ENCODE assay signal across 35 cellular contexts in genomic region chr17:45269912-45270311, GRCh38. TPM values are rescaled to one million over a fixed set of nuclear protein-coding genes. Genes with fewer than 3 reads are reported as not detected.
A peak's percentile ranks its signal among the peaks of the same experiment; 100 is the strongest.
DNase-seq lines count a peak whose midpoint lies in the region; ATAC-seq and TF ChIP-seq lines count a peak whose summit lies in the region.
"Had no signal": no experiment of that assay in that cellular context is flagged by ENCODE, and none has a peak within 500 bp of the region (broad histone marks: within the 10 kb centered on the region; RNA-seq: fewer than 3 reads in every experiment).

No MANE protein-coding gene starts in this region.

- CTCF ChIA-PET in activated CD4-positive, alpha-beta T cell treated with anti-CD3 and anti-CD28 coated beads for 36 hours (lab: Charles Lee) = interaction anchor here (0.9 to 5.0 kb wide), 7 partner anchors 7 to 120 kb away, joined by 3 to 26 read pairs (median 5); no protein-coding TSS in a partner anchor
- CTCF ChIA-PET in CD4-positive, alpha-beta T cell (lab: Charles Lee) = interaction anchor here (1.0 to 3.2 kb wide), 3 partner anchors 22 to 53 kb away, joined by 3 to 18 read pairs (median 3); no protein-coding TSS in a partner anchor

- no peak overlapping the region for H2AK5ac ChIP-seq in neuronal stem cell (ENCODE audit: low read depth, low read length)

- peak; percentile 31 for ATAC-seq in activated CD4-positive, alpha-beta T cell treated with anti-CD3 and anti-CD28 coated beads for 36 hours
- ATAC-seq in CD4-positive, alpha-beta T cell (ENCODE audit: poor library complexity) = no peak
- ATAC-seq in GM19351 (IDR thresholded peaks at IDR 0.05; ENCODE audit: unreplicated experiment) (no peak), HG02870 (IDR thresholded peaks at IDR 0.05; ENCODE audit: unreplicated experiment) (no peak)
- ATAC-seq: gastroesophageal sphincter, left lobe of liver, right lobe of liver had no signal

- no peak overlapping the region for H4K91ac ChIP-seq in neuronal stem cell (ENCODE audit: low read depth, low read length, poor library complexity)

- H3K4me1 Mint-ChIP-seq in activated CD4-positive, alpha-beta T cell treated with anti-CD3 and anti-CD28 coated beads for 36 hours = peaks cover 18% of the 10 kb centered on the region
- H3K4me1 Mint-ChIP-seq in CD4-positive, alpha-beta T cell (ENCODE audit: low read depth) = no peaks in the 10 kb centered on the region
- H3K4me1 Mint-ChIP-seq in activated T-helper 1 cell treated with anti-CD3 and anti-CD28 coated beads, Interleukin-12 subunit alpha, Interleukin-12 subunit beta, Interleukin-2, Interleukin-4 antibody, amounts not matched to agents 30 ng/mL and 10 ng/mL and 1 ng/mL, durations not matched to agents 14 hours and 24 hours and 36 hours (ENCODE audit: low read depth) = peaks cover 20% of the 10 kb centered on the region
- H3K4me1 Mint-ChIP-seq: memory B cell had no signal

- no peak for TF ChIP-seq CTCF in CD4-positive, alpha-beta T cell (IDR thresholded peaks at IDR 0.05)

- H3K36me3 ChIP-seq in neuronal stem cell (replicated peaks in 1 of 2; ENCODE audit: control insufficient read depth in 2 of 2, insufficient read depth in 2 of 2, low read length in 2 of 2) = peaks cover 50 to 87% of the 10 kb centered on the region in 2 donors
- H3K36me3 ChIP-seq: uterus had no signal

- no CpG with 5 or more reads among the region's 7 CpGs for WGBS in neuronal stem cell (ENCODE audit: extremely low coverage in 2 of 2, insufficient read length in 2 of 2, insufficient replicate concordance in 1 of 2), 2 donors

- no peak overlapping the region for H3K4me3 Mint-ChIP-seq in activated CD4-positive, alpha-beta T cell treated with anti-CD3 and anti-CD28 coated beads for 36 hours
- no peak overlapping the region for H3K4me3 Mint-ChIP-seq in CD4-positive, alpha-beta T cell
- peak overlapping the region; percentile 37 for H3K4me3 Mint-ChIP-seq in activated T-helper 1 cell treated with anti-CD3 and anti-CD28 coated beads, Interleukin-12 subunit alpha, Interleukin-12 subunit beta, Interleukin-2, Interleukin-4 antibody, amounts not matched to agents 30 ng/mL and 10 ng/mL and 1 ng/mL, durations not matched to agents 14 hours and 24 hours and 36 hours
- H3K4me3 Mint-ChIP-seq: activated naive CD8-positive, alpha-beta T cell treated with anti-CD3 and anti-CD28 coated beads, Interleukin-2, amount 10 ng/mL, durations not matched to agents 7 days and 5 days; CD4-positive, CD25-positive, alpha-beta regulatory T cell; memory B cell; T-helper 17 cell had no signal

- no peaks in the 10 kb centered on the region for H3K9me3 Mint-ChIP-seq in activated CD4-positive, alpha-beta T cell treated with anti-CD3 and anti-CD28 coated beads for 36 hours (ENCODE audit: low read depth)
- H3K9me3 Mint-ChIP-seq in CD4-positive, alpha-beta T cell = no peaks in the 10 kb centered on the region
- no peaks in the 10 kb centered on the region for H3K9me3 Mint-ChIP-seq in activated T-helper 1 cell treated with anti-CD3 and anti-CD28 coated beads, Interleukin-12 subunit alpha, Interleukin-12 subunit beta, Interleukin-2, Interleukin-4 antibody, amounts not matched to agents 30 ng/mL and 10 ng/mL and 1 ng/mL, durations not matched to agents 14 hours and 24 hours and 36 hours
- H3K9me3 Mint-ChIP-seq: activated naive CD8-positive, alpha-beta T cell treated with anti-CD3 and anti-CD28 coated beads, Interleukin-2, amount 10 ng/mL, durations not matched to agents 7 days and 5 days; CD4-positive, CD25-positive, alpha-beta regulatory T cell; memory B cell had no signal

- H3K14ac ChIP-seq in neuronal stem cell (ENCODE audit: low read length) = peak overlapping the region; percentile 31

- no peak overlapping the region for H3K9ac ChIP-seq in neuronal stem cell (ENCODE audit: low read depth, low read length, poor library complexity)

- no peak overlapping the region for H3K4me3 ChIP-seq in neuronal stem cell (ENCODE audit: low read length in 2 of 2)
- H3K4me3 ChIP-seq: gastroesophageal sphincter, right lobe of liver, thoracic aorta, uterus had no signal

- H2AFZ ChIP-seq in neuronal stem cell (ENCODE audit: low read length) = no peak overlapping the region

- no peaks in the 10 kb centered on the region for H3K27me3 Mint-ChIP-seq in activated CD4-positive, alpha-beta T cell treated with anti-CD3 and anti-CD28 coated beads for 36 hours
- H3K27me3 Mint-ChIP-seq in CD4-positive, alpha-beta T cell = no peaks in the 10 kb centered on the region
- no peaks in the 10 kb centered on the region for H3K27me3 Mint-ChIP-seq in activated T-helper 1 cell treated with anti-CD3 and anti-CD28 coated beads, Interleukin-12 subunit alpha, Interleukin-12 subunit beta, Interleukin-2, Interleukin-4 antibody, amounts not matched to agents 30 ng/mL and 10 ng/mL and 1 ng/mL, durations not matched to agents 14 hours and 24 hours and 36 hours (ENCODE audit: insufficient read depth)
- H3K27me3 Mint-ChIP-seq: activated naive CD8-positive, alpha-beta T cell treated with anti-CD3 and anti-CD28 coated beads, Interleukin-2, amount 10 ng/mL, durations not matched to agents 7 days and 5 days; CD4-positive, CD25-positive, alpha-beta regulatory T cell; memory B cell; progenitor cell of endocrine pancreas; T-helper 17 cell had no signal

- H3K27ac Mint-ChIP-seq in activated CD4-positive, alpha-beta T cell treated with anti-CD3 and anti-CD28 coated beads for 36 hours = peak overlapping the region; percentile 1
- peak overlapping the region; percentile 20 for H3K27ac Mint-ChIP-seq in CD4-positive, alpha-beta T cell
- H3K27ac Mint-ChIP-seq in activated T-helper 1 cell treated with anti-CD3 and anti-CD28 coated beads, Interleukin-12 subunit alpha, Interleukin-12 subunit beta, Interleukin-2, Interleukin-4 antibody, amounts not matched to agents 30 ng/mL and 10 ng/mL and 1 ng/mL, durations not matched to agents 14 hours and 24 hours and 36 hours = peak overlapping the region; percentile 76
- H3K27ac Mint-ChIP-seq: activated naive CD8-positive, alpha-beta T cell treated with anti-CD3 and anti-CD28 coated beads, Interleukin-2, amount 10 ng/mL, durations not matched to agents 7 days and 5 days; progenitor cell of endocrine pancreas had no signal

- no peak overlapping the region for H2BK12ac ChIP-seq in neuronal stem cell (ENCODE audit: low read length)

- H4K8ac ChIP-seq in neuronal stem cell (ENCODE audit: low read depth, low read length) = no peak overlapping the region

- POLR2A ChIA-PET in activated CD4-positive, alpha-beta T cell treated with anti-CD3 and anti-CD28 coated beads for 36 hours (lab: Charles Lee) = no interaction called here
- POLR2A ChIA-PET in CD4-positive, alpha-beta T cell (lab: Charles Lee) = interaction anchor here (0.7 kb wide), 1 partner anchor 21 kb away, joined by 4 read pairs; no protein-coding TSS in a partner anchor

- peaks cover 0 to 2% of the 10 kb centered on the region in 2 donors for H3K4me1 ChIP-seq in neuronal stem cell (ENCODE audit: control insufficient read depth in 2 of 2, insufficient read depth in 1 of 2, low read depth in 1 of 2, low read length in 2 of 2)
- H3K4me1 ChIP-seq: uterus had no signal

- H2BK120ac ChIP-seq in neuronal stem cell (ENCODE audit: low read depth, low read length) = no peak overlapping the region

- H3K79me1 ChIP-seq in neuronal stem cell (ENCODE audit: low read depth, low read length) = no peaks in the 10 kb centered on the region

- H3K9me3 ChIP-seq in CD4-positive, alpha-beta T cell (ENCODE audit: control insufficient read depth, low read length) = no peaks in the 10 kb centered on the region
- H3K9me3 ChIP-seq in neuronal stem cell (replicated peaks in 1 of 2; ENCODE audit: control insufficient read depth in 2 of 2, insufficient read depth in 1 of 2, low read depth in 1 of 2, low read length in 2 of 2) = no peaks in the 10 kb centered on the region
- H3K9me3 ChIP-seq: gastroesophageal sphincter, neutrophil, right lobe of liver, thoracic aorta, uterus had no signal

- intact Hi-C loops in activated CD4-positive, alpha-beta T cell treated with anti-CD3 and anti-CD28 coated beads for 36 hours (cut with DNase I, micrococcal nuclease) = no loop called here
- intact Hi-C loops in CD4-positive, alpha-beta T cell (cut with DNase I, micrococcal nuclease) = loop anchor here (2.0 kb wide), 2 partner anchors 23 to 35 kb away; no protein-coding TSS in a partner anchor
- intact Hi-C loops in activated T-helper 1 cell treated with anti-CD3 and anti-CD28 coated beads, Interleukin-12 subunit alpha, Interleukin-12 subunit beta, Interleukin-2, Interleukin-4 antibody, amounts not matched to agents 30 ng/mL and 10 ng/mL and 1 ng/mL, durations not matched to agents 14 hours and 24 hours and 36 hours (cut with micrococcal nuclease) = loop anchor here (1.0 to 2.0 kb wide), 4 partner anchors 23 to 135 kb away; partner anchors contain the start of gene ACBD4

- H3K27ac ChIP-seq in CD4-positive, alpha-beta T cell (ENCODE audit: low read depth, low read length) = no peak overlapping the region
- no peak overlapping the region for H3K27ac ChIP-seq in neuronal stem cell (replicated peaks; ENCODE audit: low read length)
- H3K27ac ChIP-seq: gastroesophageal sphincter, neutrophil, right lobe of liver, thoracic aorta, uterus had no signal

- H3K18ac ChIP-seq in neuronal stem cell (ENCODE audit: low read length) = no peak overlapping the region

- H3K4me2 ChIP-seq in neuronal stem cell (ENCODE audit: insufficient read depth, low read length, poor library complexity, severe bottlenecking) = no peak overlapping the region

- H3K27me3 ChIP-seq in CD4-positive, alpha-beta T cell (ENCODE audit: control insufficient read depth, insufficient read depth, low read length) = no peaks in the 10 kb centered on the region
- H3K27me3 ChIP-seq in neuronal stem cell (ENCODE audit: control insufficient read depth in 3 of 3, insufficient read depth in 3 of 3, low read depth in 1 of 3, low read length in 3 of 3) = no peaks in the 10 kb centered on the region
- H3K27me3 ChIP-seq: gastroesophageal sphincter, neutrophil, right lobe of liver, uterus had no signal

- H2BK15ac ChIP-seq in neuronal stem cell (ENCODE audit: low read length) = no peak overlapping the region

- H3K23ac ChIP-seq in neuronal stem cell (ENCODE audit: low read depth, low read length, poor library complexity) = no peak overlapping the region

- no peak overlapping the region for H3K4ac ChIP-seq in neuronal stem cell (ENCODE audit: low read length)

- no peak for DNase-seq in activated CD4-positive, alpha-beta T cell treated with anti-CD3 and anti-CD28 coated beads for 36 hours
- DNase-seq in activated CD4-positive, alpha-beta T cell treated with anti-CD3 and anti-CD28 coated beads for 48 hours = no peak
- DNase-seq in CD4-positive, alpha-beta T cell = no peak
- DNase-seq in activated T-helper 1 cell treated with anti-CD3 and anti-CD28 coated beads, Interleukin-12 subunit alpha, Interleukin-12 subunit beta, Interleukin-2, Interleukin-4 antibody, amounts not matched to agents 30 ng/mL and 10 ng/mL and 1 ng/mL, durations not matched to agents 14 hours and 24 hours and 36 hours (ENCODE audit: low spot score) = no peak
- DNase-seq in neuronal stem cell (ENCODE audit: low spot score) (no peak), COLO829 (ENCODE audit: low spot score) (no peak)
- DNase-seq: activated CD4-positive, alpha-beta T cell treated with anti-CD3 and anti-CD28 coated beads for 4 hours; activated CD8-positive, alpha-beta memory T cell treated with anti-CD3 and anti-CD28 coated beads, Interleukin-2, amount 50 U/mL, for 48 hours; activated naive CD8-positive, alpha-beta T cell treated with anti-CD3 and anti-CD28 coated beads, Interleukin-2, amount 10 ng/mL, durations not matched to agents 7 days and 5 days; CD4-positive, CD25-positive, alpha-beta regulatory T cell; DMS 273 treated with DMSO at 0.1 percent for 48 hours; EL; hypothalamus; Kasumi-1; MV-4-11; NCI-H146; NCI-H446 treated with DMSO at 0.1 percent for 48 hours; NCI-H82; right lobe of liver; RPMI8226; stimulated activated CD4-positive, alpha-beta T cell treated with anti-CD3 and anti-CD28 coated beads, Interleukin-4, amount 100 ng/mL, for 24 hours; stimulated activated naive CD4-positive, alpha-beta T cell; T-helper 17 cell; uterus had no signal

- peaks cover 74% of the 10 kb centered on the region for H3K36me3 Mint-ChIP-seq in activated CD4-positive, alpha-beta T cell treated with anti-CD3 and anti-CD28 coated beads for 36 hours (ENCODE audit: low read depth)
- H3K36me3 Mint-ChIP-seq in CD4-positive, alpha-beta T cell (ENCODE audit: low read depth) = peaks cover 81% of the 10 kb centered on the region
- H3K36me3 Mint-ChIP-seq in activated T-helper 1 cell treated with anti-CD3 and anti-CD28 coated beads, Interleukin-12 subunit alpha, Interleukin-12 subunit beta, Interleukin-2, Interleukin-4 antibody, amounts not matched to agents 30 ng/mL and 10 ng/mL and 1 ng/mL, durations not matched to agents 14 hours and 24 hours and 36 hours (ENCODE audit: low read depth) = peaks cover 59% of the 10 kb centered on the region

- peak overlapping the region; percentile 39 for H2BK5ac ChIP-seq in neuronal stem cell (ENCODE audit: low read length)

RNA-seq across cellular contexts. Expression of gene SPATA32, which starts 8.0 kb away (rescaled TPM):
- under 1 TPM; 0.21 to 0.25 TPM for total RNA-seq in activated CD4-positive, alpha-beta T cell treated with anti-CD3 and anti-CD28 coated beads for 36 hours
- under 1 TPM; 0.20 to 0.27 TPM for total RNA-seq in CD4-positive, alpha-beta T cell
- total RNA-seq in activated T-helper 1 cell treated with anti-CD3 and anti-CD28 coated beads, Interleukin-12 subunit alpha, Interleukin-12 subunit beta, Interleukin-2, Interleukin-4 antibody, amounts not matched to agents 30 ng/mL and 10 ng/mL and 1 ng/mL, durations not matched to agents 14 hours and 24 hours and 36 hours = 0.44 and 0.56 TPM in 2 replicates
- polyA plus RNA-seq in neuronal stem cell (2013, experiment 1 of 2) = 0.04 TPM
- polyA plus RNA-seq in neuronal stem cell (2013, experiment 2 of 2) = 0.01 TPM
- total RNA-seq: endothelial cell of umbilical vein, fibroblast of lung, gastroesophageal sphincter, left lobe of liver, right lobe of liver, SK-MEL-5, thoracic aorta, uterus had no signal
- polyA plus RNA-seq: endothelial cell of umbilical vein, fibroblast of lung had no signal

RNA-seq across cellular contexts. Expression of gene MAP3K14, which starts 46.9 kb away (rescaled TPM):
- total RNA-seq in activated CD4-positive, alpha-beta T cell treated with anti-CD3 and anti-CD28 coated beads for 36 hours = 10 to 100 TPM; 50.3 to 52.5 TPM
- total RNA-seq in CD4-positive, alpha-beta T cell = 10 to 100 TPM; 41.4 to 46.5 TPM
- 64.4 and 64.7 TPM in 2 replicates for total RNA-seq in activated T-helper 1 cell treated with anti-CD3 and anti-CD28 coated beads, Interleukin-12 subunit alpha, Interleukin-12 subunit beta, Interleukin-2, Interleukin-4 antibody, amounts not matched to agents 30 ng/mL and 10 ng/mL and 1 ng/mL, durations not matched to agents 14 hours and 24 hours and 36 hours
- polyA plus RNA-seq in neuronal stem cell (2013, experiment 1 of 2) = 3.2 TPM
- 3.2 TPM for polyA plus RNA-seq in neuronal stem cell (2013, experiment 2 of 2)

RNA-seq across cellular contexts. Expression of gene FMNL1, which starts 48.2 kb away (rescaled TPM):
- 100 to 1,000 TPM; 268 to 295 TPM for total RNA-seq in activated CD4-positive, alpha-beta T cell treated with anti-CD3 and anti-CD28 coated beads for 36 hours
- 100 to 1,000 TPM; 378 to 387 TPM for total RNA-seq in CD4-positive, alpha-beta T cell
- 363 and 374 TPM in 2 replicates for total RNA-seq in activated T-helper 1 cell treated with anti-CD3 and anti-CD28 coated beads, Interleukin-12 subunit alpha, Interleukin-12 subunit beta, Interleukin-2, Interleukin-4 antibody, amounts not matched to agents 30 ng/mL and 10 ng/mL and 1 ng/mL, durations not matched to agents 14 hours and 24 hours and 36 hours
- 2.8 TPM for polyA plus RNA-seq in neuronal stem cell (2013, experiment 1 of 2)
- polyA plus RNA-seq in neuronal stem cell (2013, experiment 2 of 2) = 2.9 TPM

Comparison
In these comparisons a context has a peak if more than half of its experiments do, and no peak if none do; other contexts are left out.
1. H3K27ac Mint-ChIP-seq: peak in every context shown above with its lines; median percentile 76 in activated T-helper 1 cell treated with anti-CD3 and anti-CD28 coated beads, Interleukin-12 subunit alpha, Interleukin-12 subunit beta, Interleukin-2, Interleukin-4 antibody, amounts not matched to agents 30 ng/mL and 10 ng/mL and 1 ng/mL, durations not matched to agents 14 hours and 24 hours and 36 hours; 20 in CD4-positive, alpha-beta T cell; 1 in activated CD4-positive, alpha-beta T cell treated with anti-CD3 and anti-CD28 coated beads for 36 hours.
2. intact Hi-C loops: an anchor here in CD4-positive, alpha-beta T cell (2.0 kb wide) and activated T-helper 1 cell treated with anti-CD3 and anti-CD28 coated beads, Interleukin-12 subunit alpha, Interleukin-12 subunit beta, Interleukin-2, Interleukin-4 antibody, amounts not matched to agents 30 ng/mL and 10 ng/mL and 1 ng/mL, durations not matched to agents 14 hours and 24 hours and 36 hours (1.0 to 2.0 kb wide); none called in activated CD4-positive, alpha-beta T cell treated with anti-CD3 and anti-CD28 coated beads for 36 hours.